8 cellular contexts compared by ENCODE assay signal in the genomic region with DNA sequence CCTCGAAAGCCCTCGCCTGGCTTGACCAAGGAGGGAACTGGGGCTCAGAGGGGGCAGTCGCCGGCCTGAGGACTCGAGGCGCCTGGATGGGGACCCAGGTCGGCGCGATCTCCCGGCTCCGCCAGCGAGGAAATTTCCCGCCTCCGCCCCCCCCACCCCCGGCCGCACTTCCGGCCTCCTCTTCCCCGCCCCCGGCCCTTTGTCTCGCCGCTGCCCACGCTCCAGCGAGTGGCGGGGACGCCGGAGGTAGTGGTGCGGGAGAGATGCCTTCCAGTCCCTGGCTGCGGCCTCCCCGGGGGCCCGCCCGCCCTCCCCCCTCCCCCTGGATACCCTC. TPM values are rescaled to one million over a fixed set of nuclear protein-coding genes. Genes with fewer than 3 reads are reported as not detected.
DNase-seq lines count a peak whose midpoint lies in the region; ATAC-seq and TF ChIP-seq lines count a peak whose summit lies in the region.

No MANE protein-coding gene starts in this region.

- CTCF ChIA-PET in Panc1 (lab: Charles Lee) = no interaction called here

- H3K36me3 Mint-ChIP-seq in CD14-positive monocyte = peaks cover 3 to 7% of the 10 kb centered on the region in 2 donors
- H3K36me3 Mint-ChIP-seq in stimulated activated effector memory CD8-positive, alpha-beta T cell treated with anti-CD3 and anti-CD28 coated beads, Interleukin-12 subunit alpha, Interleukin-12 subunit beta, amount 100 ng/mL, for 72 hours = peaks cover 14% of the 10 kb centered on the region

- H3K27ac ChIP-seq in Panc1 (ENCODE audit: low read length) = peak overlapping the region; percentile 60; the same call in 1 of the 2 replicates

- peaks cover 10% of the 10 kb centered on the region for H3K4me1 Mint-ChIP-seq in CD14-positive monocyte
- H3K4me1 Mint-ChIP-seq in stimulated activated effector memory CD8-positive, alpha-beta T cell treated with anti-CD3 and anti-CD28 coated beads, Interleukin-12 subunit alpha, Interleukin-12 subunit beta, amount 100 ng/mL, for 72 hours = peaks cover 24% of the 10 kb centered on the region

- POLR2A ChIA-PET in Panc1 (lab: Charles Lee) = no interaction called here

- BruUV-seq in Panc1 (replicated peaks; lab: Mats Ljungman, UMichigan) = no TSS peak

- in situ Hi-C loops in Panc1 (cut with HindIII; ENCODE audit: low pct_unique_long_range_greater_than_20kb, low sequenced_read_pairs) = no loop called here

- H3K27ac Mint-ChIP-seq in CD14-positive monocyte = no peak overlapping the region
- H3K27ac Mint-ChIP-seq in stimulated activated effector memory CD8-positive, alpha-beta T cell treated with anti-CD3 and anti-CD28 coated beads, Interleukin-12 subunit alpha, Interleukin-12 subunit beta, amount 100 ng/mL, for 72 hours = no peak overlapping the region

- ATAC-seq in GM21717 (IDR thresholded peaks at IDR 0.05; ENCODE audit: unreplicated experiment) (peak; percentile 7), Panc1 (peak; percentile 43), GM18867 (IDR thresholded peaks at IDR 0.05; ENCODE audit: unreplicated experiment) (no peak), GM19463 (IDR thresholded peaks at IDR 0.05; ENCODE audit: unreplicated experiment) (no peak)
- ATAC-seq in stimulated activated effector memory CD8-positive, alpha-beta T cell treated with anti-CD3 and anti-CD28 coated beads, Interleukin-12 subunit alpha, Interleukin-12 subunit beta, amount 100 ng/mL, for 72 hours = no peak

- peaks cover 12% of the 10 kb centered on the region; the same call in 1 of the 2 replicates for H3K4me1 ChIP-seq in Panc1 (ENCODE audit: control insufficient read depth, insufficient read depth, low read length)

- DNase-seq in CD14-positive monocyte (ENCODE audit: low spot score) (no peak), Panc1 (ENCODE audit: low read depth, low spot score) (no peak), foreskin fibroblast (no peak), SKM-1 treated with dmso at 0.1 percent for 144 hours (lab: John Stamatoyannopoulos, UW; ENCODE audit: unreplicated experiment) (no peak)
- no peak for DNase-seq in stimulated activated effector memory CD8-positive, alpha-beta T cell treated with anti-CD3 and anti-CD28 coated beads, Interleukin-12 subunit alpha, Interleukin-12 subunit beta, amount 100 ng/mL, for 72 hours (ENCODE audit: low spot score in 2 of 2)

- no peak for TF ChIP-seq CTCF in CD14-positive monocyte (IDR thresholded peaks at IDR 0.05)
- peak; percentile 33; the same call in 1 of the 2 replicates for TF ChIP-seq CTCF in Panc1 (IDR thresholded peaks at IDR 0.05)
- no peak for TF ChIP-seq CTCF in foreskin fibroblast (IDR thresholded peaks at IDR 0.05; ENCODE audit: low read depth, low read length)

- intact Hi-C loops in CD14-positive monocyte (cut with micrococcal nuclease) (no loop called here), Panc1 (cut with micrococcal nuclease; ENCODE audit: unreplicated experiment) (no loop called here)

- no peaks in the 10 kb centered on the region for H3K36me3 ChIP-seq in Panc1 (ENCODE audit: control insufficient read depth, insufficient read depth, low read length)

- peaks cover 0 to 15% (median 6%) of the 10 kb centered on the region in 7 donors for H3K9me3 Mint-ChIP-seq in CD14-positive monocyte
- no peaks in the 10 kb centered on the region for H3K9me3 Mint-ChIP-seq in stimulated activated effector memory CD8-positive, alpha-beta T cell treated with anti-CD3 and anti-CD28 coated beads, Interleukin-12 subunit alpha, Interleukin-12 subunit beta, amount 100 ng/mL, for 72 hours

- peak overlapping the region; percentile 68 to 70 for H3K4me3 Mint-ChIP-seq in CD14-positive monocyte
- H3K4me3 Mint-ChIP-seq in stimulated activated effector memory CD8-positive, alpha-beta T cell treated with anti-CD3 and anti-CD28 coated beads, Interleukin-12 subunit alpha, Interleukin-12 subunit beta, amount 100 ng/mL, for 72 hours = peak overlapping the region; percentile 66

- peaks cover 34 to 66% (median 49%) of the 10 kb centered on the region in 3 donors for H3K27me3 Mint-ChIP-seq in CD14-positive monocyte (ENCODE audit: low read depth in 3 of 3)

- no peaks in the 10 kb centered on the region for H3K27me3 ChIP-seq in Panc1 (ENCODE audit: control insufficient read depth, insufficient read depth, low read length)

- no peaks in the 10 kb centered on the region for H3K9me3 ChIP-seq in Panc1 (ENCODE audit: control insufficient read depth, insufficient read depth, low read depth, low read length)

- H3K4me3 ChIP-seq in Panc1 (ENCODE audit: low read depth in 2 of 2, low read length in 2 of 2) (peak overlapping the region; percentile 67 to 68), foreskin fibroblast (ENCODE audit: low read depth in 1 of 2, low read length in 2 of 2) (peak overlapping the region; percentile 59 to 62)

RNA-seq across cellular contexts. Expression of gene GPRIN1, which starts 0.4 kb away (rescaled TPM):
- polyA plus RNA-seq in CD14-positive monocyte = under 1 TPM; 0.05 to 0.30 TPM
- total RNA-seq in Panc1 (2021; ENCODE audit: unreplicated experiment) = 18.9 TPM
- 12.7 TPM for polyA plus RNA-seq in Panc1 (2012; ENCODE audit: insufficient read length)

RNA-seq across cellular contexts. Expression of gene SNCB, which starts 19.9 kb away (rescaled TPM):
- not detected for polyA plus RNA-seq in CD14-positive monocyte
- total RNA-seq in Panc1 (2021; ENCODE audit: unreplicated experiment) = 0.77 TPM
- polyA plus RNA-seq in Panc1 (2012; ENCODE audit: insufficient read length) = 0.62 TPM

RNA-seq across cellular contexts. Expression of gene EIF4E1B, which starts 20.1 kb away (rescaled TPM):
- polyA plus RNA-seq in CD14-positive monocyte = not detected
- total RNA-seq in Panc1 (2021; ENCODE audit: unreplicated experiment) = not detected
- polyA plus RNA-seq in Panc1 (2012; ENCODE audit: insufficient read length) = not detected

RNA-seq across cellular contexts. Expression of gene TSPAN17, which starts 36.9 kb away (rescaled TPM):
- polyA plus RNA-seq in CD14-positive monocyte = 10 to 100 TPM; 22.2 to 27.7 TPM
- 64.7 TPM for total RNA-seq in Panc1 (2021; ENCODE audit: unreplicated experiment)
- 61.7 TPM for polyA plus RNA-seq in Panc1 (2012; ENCODE audit: insufficient read length)

Comparison
In these comparisons a context has a peak if more than half of its experiments do, and no peak if none do; other contexts are left out.
1. ATAC-seq: peak in GM21717 (single experiment) and Panc1 (single experiment); none in stimulated activated effector memory CD8-positive, alpha-beta T cell treated with anti-CD3 and anti-CD28 coated beads, Interleukin-12 subunit alpha, Interleukin-12 subunit beta, amount 100 ng/mL, for 72 hours (single experiment), GM18867 (single experiment) and GM19463 (single experiment).